In the genomic region with DNA sequence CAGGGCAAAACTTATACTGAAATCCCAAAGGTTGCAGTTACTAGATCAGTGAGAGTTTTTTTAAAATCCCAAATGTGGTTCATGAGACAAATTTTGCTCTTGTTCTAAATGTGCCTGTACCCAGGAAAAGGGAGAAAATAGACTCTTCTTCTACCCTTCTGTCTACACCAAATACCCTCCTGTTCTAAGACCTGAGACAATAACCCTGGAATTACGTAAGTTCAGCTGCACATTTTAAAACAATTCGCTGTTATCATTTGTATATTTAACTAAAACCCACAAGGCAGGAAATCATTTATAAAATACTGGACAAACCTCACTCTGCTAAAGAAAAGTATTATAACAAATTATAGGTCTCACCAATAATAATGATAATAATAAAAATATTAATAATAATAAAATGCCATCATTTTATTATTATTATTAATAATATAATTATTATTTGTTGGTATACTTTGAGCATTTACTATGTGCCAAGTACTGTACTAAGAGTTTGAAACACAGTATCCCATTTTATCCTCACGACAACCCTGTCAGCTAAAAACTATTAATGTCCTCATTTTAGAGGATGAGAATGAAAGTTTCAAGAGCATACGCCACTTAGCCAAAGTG, we compare ENCODE assay signal across 28 cellular contexts. TPM values are rescaled to one million over a fixed set of nuclear protein-coding genes. Genes with fewer than 3 reads are reported as not detected.
DNase-seq lines count a peak whose midpoint lies in the region; ATAC-seq, FAIRE-seq and TF ChIP-seq lines count a peak whose summit lies in the region.
"Had no signal": no experiment of that assay in that cellular context is flagged by ENCODE, and none has a peak within 500 bp of the region (broad histone marks: within the 10 kb centered on the region; RNA-seq: fewer than 3 reads in every experiment).

No MANE protein-coding gene starts in this region.

- DNase-seq in H4 (ENCODE audit: low spot score) = peak; percentile 49
- peak; percentile 40 for DNase-seq in astrocyte of the spinal cord (ENCODE audit: low read depth, low spot score)
- no peak for DNase-seq in frontal cortex (ENCODE audit: low spot score in 2 of 2)
- DNase-seq in activated CD4-positive, alpha-beta T cell treated with anti-CD3 and anti-CD28 coated beads for 4 hours = no peak
- no peak for DNase-seq in AML-193 (lab: John Stamatoyannopoulos, UW)
- DNase-seq: activated CD4-positive, alpha-beta T cell treated with anti-CD3 and anti-CD28 coated beads, Interleukin-2, amount 10 ng/mL, durations not matched to agents 7 days and 5 days; activated naive CD4-positive, alpha-beta T cell; activated T-cell treated with anti-CD3 and anti-CD28 coated beads, Interleukin-2, amount 50 U/mL, for 48 hours; COR-L47; DMS79 treated with DMSO at 0.1 percent for 48 hours; GM23248; head of caudate nucleus; NCI-H1048; NCI-H1694 treated with DMSO at 0.1 percent for 48 hours; NCI-H2171; NCI-H524 treated with DMSO at 0.1 percent for 48 hours; SHP77 treated with DMSO at 0.1 percent for 48 hours; stimulated activated CD4-positive, alpha-beta T cell treated with anti-CD3 and anti-CD28 coated beads, Interleukin-4, amount 100 ng/mL, for 4 hours; SW 1271; T-helper 9 cell; upper lobe of right lung; WERI-Rb-1 had no signal

- ATAC-seq in GM21619 (IDR thresholded peaks at IDR 0.05; ENCODE audit: unreplicated experiment) (no peak), GM21526 (IDR thresholded peaks at IDR 0.05; ENCODE audit: low FRiP score, unreplicated experiment) (no peak)
- ATAC-seq: stimulated activated memory B cell treated with anti-CD40 and anti-IgM and Interleukin-4, amounts not matched to agents 10 μg/mL and 1 μg/mL and 100 μg/mL, for 72 hours; upper lobe of right lung had no signal

- H3K4me3 ChIP-seq in astrocyte of the spinal cord (ENCODE audit: low read depth, low read length) = no peak overlapping the region
- H3K4me3 ChIP-seq: cardiac muscle cell, GM23248, suprapubic skin, upper lobe of right lung had no signal

- FAIRE-seq in A204.1 (lab: Jason Lieb, UNC) (peak; percentile 88), frontal cortex (lab: Jason Lieb, UNC) (peak; percentile 55)

- no peak for TF ChIP-seq CTCF in astrocyte of the spinal cord (IDR thresholded peaks at IDR 0.05; ENCODE audit: low read depth, low read length)

- in situ Hi-C loops in astrocyte of the spinal cord (cut with HindIII; ENCODE audit: low sequenced_read_pairs) = no loop called here

RNA-seq across cellular contexts. Expression of gene AFAP1L1, which starts 49.8 kb away (rescaled TPM):
- total RNA-seq in H4 (2014; rRNA removed; shearing (Covaris generic)) = 2.0 and 3.2 TPM in 2 replicates
- total RNA-seq in frontal cortex = 4.9 TPM
- total RNA-seq: activated CD4-positive, alpha-beta T cell treated with anti-CD3 and anti-CD28 coated beads, Interleukin-2, amount 10 ng/mL, durations not matched to agents 7 days and 5 days had no signal

Comparison
In these comparisons a context has a peak if more than half of its experiments do, and no peak if none do; other contexts are left out.
1. DNase-seq: peak in H4 (single experiment) and astrocyte of the spinal cord (single experiment); none in frontal cortex (0 of 2), activated CD4-positive, alpha-beta T cell treated with anti-CD3 and anti-CD28 coated beads for 4 hours (0 of 2) and AML-193 (0 of 2).